In genomic region chr1:110361856-110362255, GRCh38 we compare ENCODE assay signal across 9 cellular contexts.
"Had no signal": no experiment of that assay in that cellular context is flagged by ENCODE, and none has a peak within 500 bp of the region (broad histone marks: within the 10 kb centered on the region; RNA-seq: fewer than 3 reads in every experiment).

No MANE protein-coding gene starts in this region.

- FAIRE-seq: H1, K562 had no signal

- H3K4me2 ChIP-seq: GM23338 had no signal

- H3K4me1 ChIP-seq: HAP-1 had no signal

- DNase-seq: H7, HFFc6, IMR-90, KG1 had no signal

- H3K27ac ChIP-seq: HL-60 had no signal

- H3K4me3 ChIP-seq: GM23338, HAP-1, K562 had no signal
